ENCODE assay signal across 8 cellular contexts in genomic region chr12:124684971-124685688, GRCh38.
A peak's percentile ranks its signal among the peaks of the same experiment; 100 is the strongest.
DNase-seq lines count a peak whose midpoint lies in the region; ATAC-seq, FAIRE-seq and TF ChIP-seq lines count a peak whose summit lies in the region.

No MANE protein-coding gene starts in this region.

- no peaks in the 10 kb centered on the region for H3K36me3 Mint-ChIP-seq in activated CD4-positive, alpha-beta T cell treated with anti-CD3 and anti-CD28 coated beads, Interleukin-2, amount 10 ng/mL, durations not matched to agents 24 days and 14 days (ENCODE audit: low read depth)

- peak overlapping the region; percentile 20 for H3K4me3 ChIP-seq in retinal pigment epithelial cell (ENCODE audit: low read length)
- no peak overlapping the region for H3K4me3 ChIP-seq in small intestine (ENCODE audit: low read depth in 1 of 2, low read length in 2 of 2)

- no peak for FAIRE-seq in small intestine (lab: Jason Lieb, UNC)

- H3K4me1 Mint-ChIP-seq in activated CD4-positive, alpha-beta T cell treated with anti-CD3 and anti-CD28 coated beads, Interleukin-2, amount 10 ng/mL, durations not matched to agents 24 days and 14 days = peaks cover 25% of the 10 kb centered on the region

- H3K4me1 ChIP-seq in small intestine (ENCODE audit: control insufficient read depth in 2 of 2, insufficient read depth in 1 of 2, low read depth in 1 of 2, low read length in 1 of 2) = no peaks in the 10 kb centered on the region

- peak overlapping the region in 1 of 2 donors; percentile 78 for H3K27ac ChIP-seq in small intestine (ENCODE audit: low read depth in 1 of 2, low read length in 1 of 2)

- peak; percentile 70 for DNase-seq in EL
- peak; percentile 38 for DNase-seq in SK-MEL-5 (ENCODE audit: low read depth, low spot score)
- peak; percentile 64 for DNase-seq in fibroblast of the conjunctiva (ENCODE audit: low read depth)
- DNase-seq in retinal pigment epithelial cell (ENCODE audit: low read depth) = no peak
- DNase-seq in small intestine = no peak
- no peak for DNase-seq in activated CD4-positive, alpha-beta T cell treated with anti-CD3 and anti-CD28 coated beads, Interleukin-2, amount 10 ng/mL, durations not matched to agents 24 days and 14 days
- no peak for DNase-seq in activated gamma-delta T cell treated with Interleukin-2 at 50 U/mL for 16 hours

- in situ Hi-C loops in SK-MEL-5 (cut with HindIII; ENCODE audit: low pct_unique_long_range_greater_than_20kb, low sequenced_read_pairs) = no loop called here

- peaks cover 3% of the 10 kb centered on the region for H3K9me3 Mint-ChIP-seq in activated CD4-positive, alpha-beta T cell treated with anti-CD3 and anti-CD28 coated beads, Interleukin-2, amount 10 ng/mL, durations not matched to agents 24 days and 14 days

- H3K27me3 ChIP-seq in small intestine (ENCODE audit: control insufficient read depth in 2 of 2, insufficient read depth in 2 of 2, low read length in 2 of 2) = no peaks in the 10 kb centered on the region

- H3K36me3 ChIP-seq in small intestine (ENCODE audit: control insufficient read depth in 2 of 2, insufficient read depth in 2 of 2, low read length in 2 of 2) = no peaks in the 10 kb centered on the region

- H3K9me3 ChIP-seq in small intestine (ENCODE audit: control insufficient read depth, low read depth) = no peaks in the 10 kb centered on the region

- ATAC-seq in HG03469 (IDR thresholded peaks at IDR 0.05; ENCODE audit: unreplicated experiment) = no peak

- peaks cover 7% of the 10 kb centered on the region for H3K27me3 Mint-ChIP-seq in activated CD4-positive, alpha-beta T cell treated with anti-CD3 and anti-CD28 coated beads, Interleukin-2, amount 10 ng/mL, durations not matched to agents 24 days and 14 days

- H3K27ac Mint-ChIP-seq in activated CD4-positive, alpha-beta T cell treated with anti-CD3 and anti-CD28 coated beads, Interleukin-2, amount 10 ng/mL, durations not matched to agents 24 days and 14 days = no peak overlapping the region

- intact Hi-C loops in activated CD4-positive, alpha-beta T cell treated with anti-CD3 and anti-CD28 coated beads, Interleukin-2, amount 10 ng/mL, durations not matched to agents 24 days and 14 days (cut with micrococcal nuclease) = loop anchor here (2.0 kb wide), 1 partner anchor 28 kb away; no protein-coding TSS in a partner anchor

- no peak overlapping the region for H3K4me3 Mint-ChIP-seq in activated CD4-positive, alpha-beta T cell treated with anti-CD3 and anti-CD28 coated beads, Interleukin-2, amount 10 ng/mL, durations not matched to agents 24 days and 14 days

- WGBS in small intestine, 3 donors = 55 to 72% (median 67%) methylated on average over 18 of the region's 18 CpGs

- TF ChIP-seq CTCF in retinal pigment epithelial cell (conservative IDR thresholded peaks at IDR 0.05; ENCODE audit: low read depth, low read length) = no peak

Comparison
In these comparisons a context has a peak if more than half of its experiments do, and no peak if none do; other contexts are left out.
1. DNase-seq: peak in EL (single experiment), SK-MEL-5 (single experiment) and fibroblast of the conjunctiva (single experiment); none in retinal pigment epithelial cell (single experiment), small intestine (single experiment), activated CD4-positive, alpha-beta T cell treated with anti-CD3 and anti-CD28 coated beads, Interleukin-2, amount 10 ng/mL, durations not matched to agents 24 days and 14 days (single experiment) and activated gamma-delta T cell treated with Interleukin-2 at 50 U/mL for 16 hours (single experiment).